Comparison of ENCODE assay signal across 26 cellular contexts in the genomic region with DNA sequence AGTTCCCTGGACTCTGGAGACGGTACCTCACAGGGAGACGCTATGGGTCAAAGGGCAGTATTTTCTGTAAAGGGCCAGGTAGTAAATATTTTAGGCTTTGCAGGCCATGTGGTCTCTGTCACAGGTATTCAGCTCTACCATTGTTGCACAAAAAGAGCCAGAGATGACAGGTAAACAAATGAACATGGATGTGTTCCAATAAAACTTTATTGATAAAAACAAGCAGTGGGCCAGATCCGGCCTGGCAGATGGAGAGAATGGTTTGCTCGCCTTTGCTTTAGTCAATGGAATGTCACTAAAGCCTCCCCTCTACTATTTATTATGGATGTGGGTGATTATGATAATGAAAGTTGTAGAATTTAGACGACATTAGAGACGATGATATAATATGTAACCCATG. TPM values are rescaled to one million over a fixed set of nuclear protein-coding genes. Genes with fewer than 3 reads are reported as not detected.
DNase-seq lines count a peak whose midpoint lies in the region; ATAC-seq, FAIRE-seq and TF ChIP-seq lines count a peak whose summit lies in the region.
"Had no signal": no experiment of that assay in that cellular context is flagged by ENCODE, and none has a peak within 500 bp of the region (broad histone marks: within the 10 kb centered on the region; RNA-seq: fewer than 3 reads in every experiment).

No MANE protein-coding gene starts in this region.

- H3K36me3 ChIP-seq in GM12878 (ENCODE audit: control insufficient read depth in 2 of 2, insufficient read depth in 2 of 2, low read length in 1 of 2), result no peaks in the 10 kb centered on the region
- H3K36me3 ChIP-seq in sigmoid colon, result peaks cover 0 to 3% (median 0%) of the 10 kb centered on the region in 4 donors

- H3K4me2 ChIP-seq in A549, result no peak overlapping the region
- no peak overlapping the region for H3K4me2 ChIP-seq in GM12878 (ENCODE audit: control insufficient read depth, insufficient read depth)
- H3K4me2 ChIP-seq: BLaER1 treated with 17β-estradiol and CSF1 and Interleukin-3, amounts not matched to agents 10 nM and 100 nM had no signal

- TF ChIP-seq EP300 in A549 (IDR thresholded peaks at IDR 0.05) (no peak), GM12878 (IDR thresholded peaks at IDR 0.05; ENCODE audit: borderline replicate concordance in 1 of 2, control insufficient read depth in 1 of 2, low read depth in 2 of 2, low read length in 2 of 2) (no peak), sigmoid colon (IDR thresholded peaks at IDR 0.05) (no peak)

- ATAC-seq in A549, result no peak
- no peak for ATAC-seq in GM12878
- ATAC-seq: CD8-positive, alpha-beta T cell had no signal

- H2AFZ ChIP-seq in GM12878 (ENCODE audit: control insufficient read depth, low read depth, low read length), result no peak overlapping the region

- RAD21 ChIA-PET in GM12878 (lab: Charles Lee; ENCODE audit: unreplicated experiment), result no interaction called here

- DNase-seq in A549 (ENCODE audit: low read depth in 1 of 2, low spot score in 1 of 2) (no peak), GM12878 (ENCODE audit: low read depth, low spot score) (no peak), sigmoid colon (peak; percentile 8), NCI-H2107 treated with DMSO at 0.1 percent for 48 hours (lab: John Stamatoyannopoulos, UW; ENCODE audit: unreplicated experiment) (no peak), NCI-H187 (lab: John Stamatoyannopoulos, UW) (no peak)
- DNase-seq: 8988T; AML-193; Calu3; CD4-positive, alpha-beta T cell; CD8-positive, alpha-beta T cell; DMS153; DMS53; DMS79; DND-41; EL; GDM1 had no signal

- POLR2A ChIA-PET in A549 (lab: Yijun Ruan, JAX), result interaction anchor here (0.7 kb wide), 1 partner anchor 280 kb away, joined by 4 read pairs; no protein-coding TSS in a partner anchor
- POLR2A ChIA-PET in GM12878 (lab: Charles Lee), result no interaction called here

- SMC1A ChIA-PET in GM12878 (lab: Charles Lee; ENCODE audit: uncharacterized antibody, unreplicated experiment), result no interaction called here

- CTCF ChIA-PET in A549 (lab: Yijun Ruan, JAX) (interaction anchor here (1.0 to 1.4 kb wide), 3 partner anchors 11 to 321 kb away, joined by 3 to 4 read pairs (median 3); no protein-coding TSS in a partner anchor), GM12878 (lab: Yijun Ruan, JAX) (no interaction called here)

- no peaks in the 10 kb centered on the region for H4K20me1 ChIP-seq in GM12878 (ENCODE audit: control insufficient read depth, insufficient read depth)

- H3K4me1 ChIP-seq in A549, result peaks cover 52% of the 10 kb centered on the region
- H3K4me1 ChIP-seq in GM12878 (ENCODE audit: control insufficient read depth, insufficient read depth, low read length), result no peaks in the 10 kb centered on the region
- H3K4me1 ChIP-seq in sigmoid colon, result peaks cover 0 to 20% (median 3%) of the 10 kb centered on the region in 4 donors

- H3K9me3 ChIP-seq in A549 (no peaks in the 10 kb centered on the region), GM12878 (replicated peaks; ENCODE audit: control insufficient read depth, insufficient read depth, low read length) (no peaks in the 10 kb centered on the region), sigmoid colon (no peaks in the 10 kb centered on the region)
- H3K9me3 ChIP-seq: BLaER1 treated with 17β-estradiol and CSF1 and Interleukin-3, amounts not matched to agents 10 nM and 100 nM; Caco-2 had no signal

- TF ChIP-seq RAD21 in A549 (conservative IDR thresholded peaks at IDR 0.05 in 1 of 2, IDR thresholded peaks at IDR 0.05 in 1 of 2) (no peak), GM12878 (IDR thresholded peaks at IDR 0.05; ENCODE audit: insufficient read depth, low read depth, low read length) (no peak)

- peak overlapping the region; percentile 33 to 92; a peak in 3 of 6 replicates for H3K27ac ChIP-seq in A549
- H3K27ac ChIP-seq in GM12878 (ENCODE audit: control insufficient read depth, insufficient read depth), result no peak overlapping the region
- no peak overlapping the region for H3K27ac ChIP-seq in sigmoid colon
- H3K27ac ChIP-seq: BLaER1 treated with 17β-estradiol and CSF1 and Interleukin-3, amounts not matched to agents 10 nM and 100 nM; C4-2B had no signal

- no peak for TF ChIP-seq CTCF in A549 (IDR thresholded peaks at IDR 0.05)
- TF ChIP-seq CTCF in GM12878 (IDR thresholded peaks at IDR 0.05 in 2 of 3, conservative IDR thresholded peaks at IDR 0.05 in 1 of 3; ENCODE audit: control insufficient read depth in 2 of 3, extremely low read depth in 1 of 3, insufficient read depth in 1 of 3, low read depth in 3 of 3, low read length in 3 of 3), result no peak
- TF ChIP-seq CTCF in sigmoid colon (IDR thresholded peaks at IDR 0.05), result no peak

- in situ Hi-C loops in GM12878 (cut with MboI), result no loop called here

- H3K9ac ChIP-seq in GM12878 (ENCODE audit: control insufficient read depth, insufficient read depth, low read length), result no peak overlapping the region
- H3K9ac ChIP-seq: BLaER1 treated with 17β-estradiol and CSF1 and Interleukin-3, amounts not matched to agents 10 nM and 100 nM had no signal

- intact Hi-C loops in GM12878 (cut with micrococcal nuclease; ENCODE audit: unreplicated experiment) (loop anchor here (10.0 kb wide), 2 partner anchors 278 to 388 kb away; a partner anchor contains a TSS), sigmoid colon (cut with DNase I) (no loop called here)

- no peak for TF ChIP-seq POLR2A in A549 (IDR thresholded peaks at IDR 0.05; ENCODE audit: low read length)
- TF ChIP-seq POLR2A in GM12878 (IDR thresholded peaks at IDR 0.05; ENCODE audit: low read depth, low read length), result no peak
- no peak for TF ChIP-seq POLR2A in sigmoid colon (IDR thresholded peaks at IDR 0.05)

- WGBS in A549 (ENCODE audit: missing lambda C conversion rate), result 93% methylated on average over 6 of the region's 6 CpGs
- WGBS in GM12878 (ENCODE audit: insufficient coverage, insufficient replicate concordance, low lambda C conversion rate, missing lambda C conversion rate), result 83% methylated on average over 6 of the region's 6 CpGs
- WGBS in sigmoid colon, 2 donors, result 92 to 94% methylated on average over 6 of the region's 6 CpGs

- H3K79me2 ChIP-seq in GM12878 (ENCODE audit: control insufficient read depth, insufficient read depth, low read length), result no peaks in the 10 kb centered on the region

- H3K4me3 ChIP-seq in A549 (no peak overlapping the region), GM12878 (no peak overlapping the region), sigmoid colon (no peak overlapping the region)
- H3K4me3 ChIP-seq: BLaER1 treated with 17β-estradiol and CSF1 and Interleukin-3, amounts not matched to agents 10 nM and 100 nM had no signal

- BruUV-seq in GM12878 (replicated peaks; lab: Mats Ljungman, UMichigan), result no TSS peak

- FAIRE-seq in A549 (lab: Jason Lieb, UNC) (no peak), GM12878 (lab: Jason Lieb, UNC) (no peak)
- FAIRE-seq: A204.1, D721Med, GM12891, GM19239 had no signal

- H3K27me3 ChIP-seq in GM12878 (replicated peaks in 1 of 2; ENCODE audit: control insufficient read depth in 2 of 2, insufficient read depth in 2 of 2, low read length in 1 of 2) (no peaks in the 10 kb centered on the region), sigmoid colon (no peaks in the 10 kb centered on the region)
- H3K27me3 ChIP-seq: BLaER1 treated with 17β-estradiol and CSF1 and Interleukin-3, amounts not matched to agents 10 nM and 100 nM had no signal

TF ChIP-seq in A549, 52 proteins besides CTCF, POLR2A, EP300 and RAD21 (continues in another document):
- TF ChIP-seq FOSL2 (IDR thresholded peaks at IDR 0.05) (no peak), FOSL2 (CRISPR knock-in tag; IDR thresholded peaks at IDR 0.05) (no peak), PHF8 (IDR thresholded peaks at IDR 0.05; ENCODE audit: borderline replicate concordance, low read depth) (no peak), HOXB5 (CRISPR knock-in tag; IDR thresholded peaks at IDR 0.05) (no peak), BHLHE40 (IDR thresholded peaks at IDR 0.05; ENCODE audit: low read depth, low read length) (no peak), EHF (CRISPR knock-in tag; IDR thresholded peaks at IDR 0.05) (no peak), KDM1A (IDR thresholded peaks at IDR 0.05; ENCODE audit: low read depth) (no peak), POLR2AphosphoS2 (conservative IDR thresholded peaks at IDR 0.05; ENCODE audit: low read length) (no peak)

TF ChIP-seq in GM12878, 131 proteins besides CTCF, POLR2A, EP300 and RAD21 (continues in another document):
- no peak for TF ChIP-seq WRNIP1 (IDR thresholded peaks at IDR 0.05; ENCODE audit: borderline replicate concordance, low read depth, low read length)

RNA-seq across cellular contexts. Expression of a gene that starts 8.9 kb away (rescaled TPM):
- polyA plus RNA-seq in A549 (2011; rRNA removed) (0.43 and 1.3 TPM in 2 replicates), A549 (2017; fragmentation: RNase III; extraction: RNeasy Plus Mini Kit Qiagen cat#74134 plus additional on column Dnase treatment) (0.30 to 0.40 TPM (median 0.38 TPM) in 3 replicates), GM12878 (2011; rRNA removed) (not detected in 2 replicates), GM12878 (2014; fragmentation: Illumina TruSeq; extraction: Trizol) (not detected in 2 replicates), GM12878 (2014; fragmentation: Nextera tagmentation; extraction: Ambion mirVana) (not detected), GM12878 (2014; rRNA removed) (0.10 TPM in 1 of 2 replicates, not detected in the other), GM12878 (2016; fragmentation: Nextera tagmentation; extraction: Ambion mirVana) (not detected), sigmoid colon (1 to 10 TPM in 1 of 3 donors, under 1 TPM in 1, not detected in 1; 0.19 to 1.2 TPM)
- polyA plus RNA-seq in A549 (2012; cell fraction: cytosol; rRNA removed), result 0.24 and 0.58 TPM in 2 replicates
- 1.2 and 1.8 TPM in 2 replicates for polyA plus RNA-seq in A549 (2012; cell fraction: nucleus; rRNA removed)
- polyA minus RNA-seq in A549 (2011; rRNA and poly(A)+ RNA removed), result 1.9 and 2.6 TPM in 2 replicates
- total RNA-seq in GM12878 (2013; cell fraction: nucleolus; rRNA removed), result not detected in 2 replicates
- total RNA-seq in GM12878 (2014; rRNA removed) (not detected in 2 replicates), GM12878 (2014; rRNA removed; fragmentation: Illumina TruSeq; extraction: Trizol) (not detected in 2 replicates), GM12878 (2021) (not detected in 2 replicates), sigmoid colon (under 1 TPM in 1 of 4 donors, not detected in 3; 0.14 TPM)
- polyA plus RNA-seq in GM12878 (2011; ENCODE audit: low read depth), result not detected
- not detected in 2 replicates for polyA plus RNA-seq in GM12878 (2011; cell fraction: cytosol; rRNA removed)
- polyA plus RNA-seq in GM12878 (2011; cell fraction: nucleus; rRNA removed), result not detected in 2 replicates
- not detected in 2 replicates for polyA plus RNA-seq in GM12878 (2012)
- polyA minus RNA-seq in GM12878 (2011; rRNA and poly(A)+ RNA removed), result not detected in 2 replicates
- not detected in 2 replicates for polyA minus RNA-seq in GM12878 (2011; cell fraction: cytosol; rRNA and poly(A)+ RNA removed)
- not detected in 2 replicates for polyA minus RNA-seq in GM12878 (2011; cell fraction: nucleus; rRNA and poly(A)+ RNA removed)
- total RNA-seq: Calu3, Daoy, G401 had no signal
- polyA plus RNA-seq: BJ had no signal

Comparison
In these comparisons a context has a peak if more than half of its experiments do, and no peak if none do; other contexts are left out.
1. H3K27ac ChIP-seq: peak in A549 (2 of 2); none in GM12878 (single experiment) and sigmoid colon (0 of 4).